In the genomic region with DNA sequence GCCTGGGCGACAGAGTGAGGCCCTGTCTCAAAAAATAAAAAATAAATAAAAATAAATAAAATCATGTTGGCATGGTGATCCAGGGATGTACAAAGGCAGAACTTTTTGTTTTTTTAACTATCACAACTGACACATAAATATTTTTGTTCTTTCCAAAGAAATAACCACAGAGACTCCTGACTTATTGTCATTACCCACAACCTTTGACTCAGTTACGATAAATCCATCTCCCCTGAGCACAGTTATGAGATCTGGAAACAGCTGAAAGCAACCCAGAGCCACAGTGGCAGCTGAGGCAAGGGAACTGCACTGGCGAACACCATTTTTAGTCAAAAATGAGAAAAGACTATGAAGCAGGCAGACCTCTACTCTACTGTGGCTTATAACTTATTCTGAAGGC, we compare ENCODE assay signal across 1 cellular context.
TF ChIP-seq lines count a peak whose summit lies in the region.

No MANE protein-coding gene starts in this region.

TF ChIP-seq in H1, 55 proteins besides CTCF, POLR2A, EP300 and RAD21:
- TF ChIP-seq CREB1 (IDR thresholded peaks at IDR 0.05) (no peak), SIX5 (IDR thresholded peaks at IDR 0.05; ENCODE audit: low read depth, low read length) (no peak), GABPA (IDR thresholded peaks at IDR 0.05; ENCODE audit: borderline replicate concordance, insufficient read depth, low read length) (no peak), HDAC6 (IDR thresholded peaks at IDR 0.05; ENCODE audit: low read depth, low read length) (no peak), TEAD4 (IDR thresholded peaks at IDR 0.05; ENCODE audit: low read depth, low read length) (no peak), JUND (IDR thresholded peaks at IDR 0.05; ENCODE audit: low read length) (no peak), BRCA1 (IDR thresholded peaks at IDR 0.05; ENCODE audit: low read depth, low read length) (no peak), TAF1 (IDR thresholded peaks at IDR 0.05; ENCODE audit: low read depth, low read length) (no peak), SAP30 (IDR thresholded peaks at IDR 0.05; ENCODE audit: insufficient read depth, insufficient replicate concordance, low read length) (no peak), RXRA (IDR thresholded peaks at IDR 0.05; ENCODE audit: insufficient read depth, low read depth, low read length) (no peak), CHD1 (IDR thresholded peaks at IDR 0.05; ENCODE audit: low read depth, low read length) (no peak), HDAC2 (IDR thresholded peaks at IDR 0.05; ENCODE audit: borderline replicate concordance in 1 of 2, low read depth in 2 of 2, low read length in 2 of 2) (no peak)
- TF ChIP-seq, protein P1, sequence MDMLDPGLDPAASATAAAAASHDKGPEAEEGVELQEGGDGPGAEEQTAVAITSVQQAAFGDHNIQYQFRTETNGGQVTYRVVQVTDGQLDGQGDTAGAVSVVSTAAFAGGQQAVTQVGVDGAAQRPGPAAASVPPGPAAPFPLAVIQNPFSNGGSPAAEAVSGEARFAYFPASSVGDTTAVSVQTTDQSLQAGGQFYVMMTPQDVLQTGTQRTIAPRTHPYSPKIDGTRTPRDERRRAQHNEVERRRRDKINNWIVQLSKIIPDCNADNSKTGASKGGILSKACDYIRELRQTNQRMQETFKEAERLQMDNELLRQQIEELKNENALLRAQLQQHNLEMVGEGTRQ (IDR thresholded peaks at IDR 0.05; ENCODE audit: low read length), result no peak
- TF ChIP-seq, protein P2, sequence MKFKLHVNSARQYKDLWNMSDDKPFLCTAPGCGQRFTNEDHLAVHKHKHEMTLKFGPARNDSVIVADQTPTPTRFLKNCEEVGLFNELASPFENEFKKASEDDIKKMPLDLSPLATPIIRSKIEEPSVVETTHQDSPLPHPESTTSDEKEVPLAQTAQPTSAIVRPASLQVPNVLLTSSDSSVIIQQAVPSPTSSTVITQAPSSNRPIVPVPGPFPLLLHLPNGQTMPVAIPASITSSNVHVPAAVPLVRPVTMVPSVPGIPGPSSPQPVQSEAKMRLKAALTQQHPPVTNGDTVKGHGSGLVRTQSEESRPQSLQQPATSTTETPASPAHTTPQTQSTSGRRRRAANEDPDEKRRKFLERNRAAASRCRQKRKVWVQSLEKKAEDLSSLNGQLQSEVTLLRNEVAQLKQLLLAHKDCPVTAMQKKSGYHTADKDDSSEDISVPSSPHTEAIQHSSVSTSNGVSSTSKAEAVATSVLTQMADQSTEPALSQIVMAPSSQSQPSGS (IDR thresholded peaks at IDR 0.05; ENCODE audit: low read length), result no peak
